ENCODE assay signal across 1 cellular context in the genomic region with DNA sequence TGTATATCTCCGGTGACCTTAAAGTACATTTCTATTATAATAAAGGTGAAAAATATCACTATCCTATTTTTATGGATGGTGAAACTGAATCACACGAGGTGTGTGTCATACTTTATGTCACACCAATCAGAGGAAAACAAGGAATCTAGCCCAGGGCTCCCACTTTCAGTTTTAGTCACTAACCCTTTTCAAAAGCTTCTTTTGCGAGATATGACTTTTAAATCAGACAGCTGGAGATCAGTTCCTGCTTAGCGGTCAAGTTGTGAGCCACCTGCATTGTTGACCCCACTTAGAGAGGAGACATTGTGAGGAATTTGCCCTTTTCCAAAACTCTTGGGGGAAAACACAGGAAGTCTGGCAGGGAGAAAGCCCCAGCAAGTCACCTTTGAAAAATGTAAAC.
TF ChIP-seq lines count a peak whose summit lies in the region.

No MANE protein-coding gene starts in this region.

TF ChIP-seq in IMR-90, 13 proteins besides CTCF, POLR2A, EP300 and RAD21 (continued from another document):
- TF ChIP-seq, protein P1, sequence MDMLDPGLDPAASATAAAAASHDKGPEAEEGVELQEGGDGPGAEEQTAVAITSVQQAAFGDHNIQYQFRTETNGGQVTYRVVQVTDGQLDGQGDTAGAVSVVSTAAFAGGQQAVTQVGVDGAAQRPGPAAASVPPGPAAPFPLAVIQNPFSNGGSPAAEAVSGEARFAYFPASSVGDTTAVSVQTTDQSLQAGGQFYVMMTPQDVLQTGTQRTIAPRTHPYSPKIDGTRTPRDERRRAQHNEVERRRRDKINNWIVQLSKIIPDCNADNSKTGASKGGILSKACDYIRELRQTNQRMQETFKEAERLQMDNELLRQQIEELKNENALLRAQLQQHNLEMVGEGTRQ (IDR thresholded peaks at IDR 0.05; ENCODE audit: low read depth, low read length), result no peak
- no peak for TF ChIP-seq MAZ (IDR thresholded peaks at IDR 0.05; ENCODE audit: borderline replicate concordance, low read depth, low read length)
- no peak for TF ChIP-seq BHLHE40 (IDR thresholded peaks at IDR 0.05; ENCODE audit: low read depth, low read length)
- no peak for TF ChIP-seq NFE2L2 (IDR thresholded peaks at IDR 0.05; ENCODE audit: low read depth, low read length)
- no peak for TF ChIP-seq RCOR1 (IDR thresholded peaks at IDR 0.05; ENCODE audit: insufficient replicate concordance, low read length)
- no peak for TF ChIP-seq CHD1 (IDR thresholded peaks at IDR 0.05; ENCODE audit: low read depth, low read length)
TF ChIP-seq in IMR-90: peak in this region for 0.
